ENCODE assay signal across 25 cellular contexts in the genomic region with DNA sequence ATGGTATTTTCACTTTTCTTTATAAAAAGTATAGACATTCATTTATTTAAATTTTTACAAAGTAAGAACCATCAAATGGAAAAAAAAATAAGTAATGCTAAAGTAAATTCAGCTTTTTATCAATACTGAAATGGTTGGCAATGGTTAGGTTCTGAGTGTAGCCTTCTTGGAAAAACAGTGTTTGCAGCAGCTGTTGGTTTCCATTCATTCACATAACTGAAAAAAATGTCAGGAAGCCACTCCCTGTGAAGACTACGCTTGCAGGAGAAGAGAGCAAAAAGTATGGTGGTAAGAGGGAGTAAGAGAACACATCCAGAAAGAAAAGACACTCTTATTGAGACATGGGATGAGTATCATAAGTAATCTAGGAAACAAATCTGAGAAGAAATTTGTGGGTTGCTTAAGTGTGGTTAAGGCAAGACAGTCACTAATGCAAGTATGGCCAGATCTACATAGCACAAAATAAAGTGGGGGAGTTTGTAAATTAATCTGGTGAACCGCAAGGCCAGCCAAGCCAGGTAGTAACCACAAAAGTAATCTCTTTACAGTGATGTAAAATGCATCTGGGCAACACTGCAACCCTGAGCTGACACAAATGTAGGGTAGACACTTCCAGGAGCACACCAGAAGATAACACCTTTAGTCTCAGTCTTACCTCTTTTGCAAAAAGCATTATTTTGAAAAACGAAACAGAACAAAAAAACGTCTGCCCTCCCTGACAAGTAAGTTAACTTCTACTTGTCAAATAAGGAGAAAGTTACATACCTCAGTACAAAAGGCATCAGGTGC.
DNase-seq lines count a peak whose midpoint lies in the region; ATAC-seq, FAIRE-seq and TF ChIP-seq lines count a peak whose summit lies in the region.
"Had no signal": no experiment of that assay in that cellular context is flagged by ENCODE, and none has a peak within 500 bp of the region (broad histone marks: within the 10 kb centered on the region; RNA-seq: fewer than 3 reads in every experiment).

No MANE protein-coding gene starts in this region.

- H3K4me2 ChIP-seq in KMS-11 (peak overlapping the region; percentile 49), GM12878 (ENCODE audit: control insufficient read depth, insufficient read depth) (no peak overlapping the region)
- H3K4me2 ChIP-seq: BLaER1 treated with 17β-estradiol and CSF1 and Interleukin-3, amounts not matched to agents 10 nM and 100 nM had no signal

- WGBS in GM12878 (ENCODE audit: insufficient coverage, insufficient replicate concordance, low lambda C conversion rate, missing lambda C conversion rate), result 0% methylated on average over 4 of the region's 4 CpGs
- WGBS in transverse colon (ENCODE audit: low coverage in 1 of 2), 2 donors, result 48 to 49% methylated on average over 4 of the region's 4 CpGs

- RAD21 ChIA-PET in GM12878 (lab: Charles Lee; ENCODE audit: unreplicated experiment), result no interaction called here

- H3K9ac ChIP-seq in KMS-11, result no peak overlapping the region
- H3K9ac ChIP-seq in GM12878 (ENCODE audit: control insufficient read depth, insufficient read depth, low read length), result no peak overlapping the region
- H3K9ac ChIP-seq: BLaER1 treated with 17β-estradiol and CSF1 and Interleukin-3, amounts not matched to agents 10 nM and 100 nM had no signal

- H3K27me3 Mint-ChIP-seq in activated CD8-positive, alpha-beta memory T cell treated with anti-CD3 and anti-CD28 coated beads, Interleukin-2, amount 10 ng/mL, durations not matched to agents 7 days and 5 days, result peaks cover 26% of the 10 kb centered on the region
- peaks cover 1 to 10% (median 3%) of the 10 kb centered on the region in 3 donors for H3K27me3 Mint-ChIP-seq in immature natural killer cell (ENCODE audit: low read depth in 3 of 3)

- no peak for TF ChIP-seq CTCF in KMS-11 (conservative IDR thresholded peaks at IDR 0.05; ENCODE audit: low read depth, low read length)
- TF ChIP-seq CTCF in GM12878 (IDR thresholded peaks at IDR 0.05 in 2 of 3, conservative IDR thresholded peaks at IDR 0.05 in 1 of 3; ENCODE audit: control insufficient read depth in 2 of 3, extremely low read depth in 1 of 3, insufficient read depth in 1 of 3, low read depth in 3 of 3, low read length in 3 of 3), result no peak
- no peak for TF ChIP-seq CTCF in transverse colon (IDR thresholded peaks at IDR 0.05)

- H2AFZ ChIP-seq in KMS-11 (ENCODE audit: low read depth) (no peak overlapping the region), GM12878 (ENCODE audit: control insufficient read depth, low read depth, low read length) (no peak overlapping the region)

- H3K36me3 Mint-ChIP-seq in activated CD8-positive, alpha-beta memory T cell treated with anti-CD3 and anti-CD28 coated beads, Interleukin-2, amount 10 ng/mL, durations not matched to agents 7 days and 5 days, result no peaks in the 10 kb centered on the region
- H3K36me3 Mint-ChIP-seq in stimulated activated effector memory CD8-positive, alpha-beta T cell treated with anti-CD3 and anti-CD28 coated beads, Interleukin-12 subunit alpha, Interleukin-12 subunit beta, amount 100 ng/mL, for 72 hours, result no peaks in the 10 kb centered on the region
- H3K36me3 Mint-ChIP-seq in immature natural killer cell, result no peaks in the 10 kb centered on the region
- H3K36me3 Mint-ChIP-seq: IgD-negative memory B cell had no signal

- H3K4me3 ChIP-seq in KMS-11 (IDR thresholded peaks at IDR 0.05; ENCODE audit: insufficient read depth, low read depth, low read length) (no peak overlapping the region), GM12878 (no peak overlapping the region), transverse colon (no peak overlapping the region)
- H3K4me3 ChIP-seq: BLaER1 treated with 17β-estradiol and CSF1 and Interleukin-3, amounts not matched to agents 10 nM and 100 nM; SJSA1 had no signal

- TF ChIP-seq POLR2A in GM12878 (IDR thresholded peaks at IDR 0.05; ENCODE audit: low read depth, low read length), result no peak
- TF ChIP-seq POLR2A in transverse colon (IDR thresholded peaks at IDR 0.05), result no peak

- intact Hi-C loops in GM12878 (cut with micrococcal nuclease; ENCODE audit: unreplicated experiment), result no loop called here
- intact Hi-C loops in transverse colon (cut with DNase I; ENCODE audit: low total_unique reads), result no loop called here

- peaks cover 8% of the 10 kb centered on the region for H3K4me1 Mint-ChIP-seq in activated CD8-positive, alpha-beta memory T cell treated with anti-CD3 and anti-CD28 coated beads, Interleukin-2, amount 10 ng/mL, durations not matched to agents 7 days and 5 days
- H3K4me1 Mint-ChIP-seq in stimulated activated effector memory CD8-positive, alpha-beta T cell treated with anti-CD3 and anti-CD28 coated beads, Interleukin-12 subunit alpha, Interleukin-12 subunit beta, amount 100 ng/mL, for 72 hours, result peaks cover 13% of the 10 kb centered on the region
- no peaks in the 10 kb centered on the region for H3K4me1 Mint-ChIP-seq in immature natural killer cell

- H3K9me3 ChIP-seq in GM12878 (replicated peaks; ENCODE audit: control insufficient read depth, insufficient read depth, low read length) (no peaks in the 10 kb centered on the region), transverse colon (no peaks in the 10 kb centered on the region)
- H3K9me3 ChIP-seq: BLaER1 treated with 17β-estradiol and CSF1 and Interleukin-3, amounts not matched to agents 10 nM and 100 nM; SJSA1 had no signal

- H3K4me3 Mint-ChIP-seq in activated CD8-positive, alpha-beta memory T cell treated with anti-CD3 and anti-CD28 coated beads, Interleukin-2, amount 10 ng/mL, durations not matched to agents 7 days and 5 days, result no peak overlapping the region
- no peak overlapping the region for H3K4me3 Mint-ChIP-seq in stimulated activated effector memory CD8-positive, alpha-beta T cell treated with anti-CD3 and anti-CD28 coated beads, Interleukin-12 subunit alpha, Interleukin-12 subunit beta, amount 100 ng/mL, for 72 hours
- no peak overlapping the region for H3K4me3 Mint-ChIP-seq in immature natural killer cell
- H3K4me3 Mint-ChIP-seq: CD4-positive, alpha-beta T cell; IgD-negative memory B cell had no signal

- DNase-seq in activated CD8-positive, alpha-beta memory T cell treated with anti-CD3 and anti-CD28 coated beads, Interleukin-2, amount 10 ng/mL, durations not matched to agents 7 days and 5 days, result peak; percentile 44
- DNase-seq in activated CD8-positive, alpha-beta memory T cell treated with anti-CD3 and anti-CD28 coated beads, Interleukin-2, amount 50 U/mL, for 4 hours, result no peak
- DNase-seq in GM12878 (ENCODE audit: low read depth, low spot score), result no peak
- DNase-seq in stimulated activated effector memory CD8-positive, alpha-beta T cell treated with anti-CD3 and anti-CD28 coated beads, Interleukin-12 subunit alpha, Interleukin-12 subunit beta, amount 100 ng/mL, for 72 hours (ENCODE audit: low spot score in 2 of 2), result no peak
- DNase-seq in T1000 (lab: John Stamatoyannopoulos, UW), result no peak
- DNase-seq in immature natural killer cell, result no peak
- DNase-seq in transverse colon, result no peak
- DNase-seq: AML-193; CD4-positive, alpha-beta T cell; GOT3; HCEC 1CT; Karpas-422; NCI-H1092 treated with DMSO at 0.1 percent for 48 hours; NCI-H1436 treated with DMSO at 0.1 percent for 48 hours; NCI-H187 treated with DMSO at 0.1 percent for 48 hours; NCI-H2171 treated with DMSO at 0.1 percent for 48 hours; NCI-H345; NCI-H524; NCI-H748 treated with DMSO at 0.1 percent for 48 hours; Right ventricle myocardium superior; RPMI8226 had no signal

- H3K27ac Mint-ChIP-seq in activated CD8-positive, alpha-beta memory T cell treated with anti-CD3 and anti-CD28 coated beads, Interleukin-2, amount 10 ng/mL, durations not matched to agents 7 days and 5 days, result no peak overlapping the region
- H3K27ac Mint-ChIP-seq in stimulated activated effector memory CD8-positive, alpha-beta T cell treated with anti-CD3 and anti-CD28 coated beads, Interleukin-12 subunit alpha, Interleukin-12 subunit beta, amount 100 ng/mL, for 72 hours, result no peak overlapping the region
- H3K27ac Mint-ChIP-seq in immature natural killer cell, result no peak overlapping the region
- H3K27ac Mint-ChIP-seq: CD4-positive, alpha-beta T cell; IgD-negative memory B cell had no signal

- H3K4me1 ChIP-seq in KMS-11 (ENCODE audit: low read depth, poor library complexity, severe bottlenecking), result peaks cover 33% of the 10 kb centered on the region
- H3K4me1 ChIP-seq in GM12878 (ENCODE audit: control insufficient read depth, insufficient read depth, low read length), result no peaks in the 10 kb centered on the region
- no peaks in the 10 kb centered on the region for H3K4me1 ChIP-seq in transverse colon
- H3K4me1 ChIP-seq: SJSA1 had no signal

- SMC1A ChIA-PET in GM12878 (lab: Charles Lee; ENCODE audit: uncharacterized antibody, unreplicated experiment), result interaction anchor here (0.6 to 0.8 kb wide), 2 partner anchors 17 to 32 kb away, joined by 3 read pairs; no protein-coding TSS in a partner anchor

- no peaks in the 10 kb centered on the region for H3K27me3 ChIP-seq in KMS-11 (ENCODE audit: insufficient read depth, low read depth)
- peaks cover 2% of the 10 kb centered on the region in 2 experiments; a peak in 1 of 4 replicates for H3K27me3 ChIP-seq in GM12878 (replicated peaks in 1 of 2; ENCODE audit: control insufficient read depth in 2 of 2, insufficient read depth in 2 of 2, low read length in 1 of 2)
- no peaks in the 10 kb centered on the region for H3K27me3 ChIP-seq in transverse colon
- H3K27me3 ChIP-seq: BLaER1 treated with 17β-estradiol and CSF1 and Interleukin-3, amounts not matched to agents 10 nM and 100 nM; SJSA1 had no signal

- H3K27ac ChIP-seq in KMS-11, result peak overlapping the region; percentile 37; the same call in 1 of the 2 replicates
- H3K27ac ChIP-seq in GM12878 (ENCODE audit: control insufficient read depth, insufficient read depth), result no peak overlapping the region
- H3K27ac ChIP-seq in transverse colon, result no peak overlapping the region
- H3K27ac ChIP-seq: BLaER1 treated with 17β-estradiol and CSF1 and Interleukin-3, amounts not matched to agents 10 nM and 100 nM; SJSA1 had no signal

- ATAC-seq in activated CD8-positive, alpha-beta memory T cell treated with anti-CD3 and anti-CD28 coated beads, Interleukin-2, amount 10 ng/mL, durations not matched to agents 7 days and 5 days, result peak; percentile 39
- peak; percentile 31 for ATAC-seq in GM12878
- ATAC-seq in stimulated activated effector memory CD8-positive, alpha-beta T cell treated with anti-CD3 and anti-CD28 coated beads, Interleukin-12 subunit alpha, Interleukin-12 subunit beta, amount 100 ng/mL, for 72 hours, result peak; percentile 77

- in situ Hi-C loops in GM12878 (cut with MboI) (no loop called here), transverse colon (cut with MboI; ENCODE audit: low pct_ligation_motif_present in 1 of 4, low pct_unique_long_range_greater_than_20kb in 1 of 4, low sequenced_read_pairs in 3 of 4) (no loop called here)

- no peak for TF ChIP-seq RAD21 in GM12878 (IDR thresholded peaks at IDR 0.05; ENCODE audit: insufficient read depth, low read depth, low read length)

- no peaks in the 10 kb centered on the region for H3K36me3 ChIP-seq in KMS-11 (ENCODE audit: insufficient read depth)
- no peaks in the 10 kb centered on the region for H3K36me3 ChIP-seq in GM12878 (ENCODE audit: control insufficient read depth in 2 of 2, insufficient read depth in 2 of 2, low read length in 1 of 2)
- H3K36me3 ChIP-seq in transverse colon, result no peaks in the 10 kb centered on the region
- H3K36me3 ChIP-seq: BLaER1 treated with 17β-estradiol and CSF1 and Interleukin-3, amounts not matched to agents 10 nM and 100 nM; SJSA1 had no signal

- POLR2A ChIA-PET in GM12878 (lab: Charles Lee), result no interaction called here

- no TSS peak for BruUV-seq in GM12878 (replicated peaks; lab: Mats Ljungman, UMichigan)

- no peak for FAIRE-seq in GM12878 (lab: Jason Lieb, UNC)

- TF ChIP-seq EP300 in GM12878 (IDR thresholded peaks at IDR 0.05; ENCODE audit: borderline replicate concordance in 1 of 2, control insufficient read depth in 1 of 2, low read depth in 2 of 2, low read length in 2 of 2) (no peak), transverse colon (IDR thresholded peaks at IDR 0.05; ENCODE audit: low read depth) (no peak)

- H3K79me2 ChIP-seq in KMS-11 (ENCODE audit: insufficient read depth, low read depth), result no peaks in the 10 kb centered on the region
- no peaks in the 10 kb centered on the region for H3K79me2 ChIP-seq in GM12878 (ENCODE audit: control insufficient read depth, insufficient read depth, low read length)

- H4K20me1 ChIP-seq in KMS-11 (ENCODE audit: insufficient read depth) (no peaks in the 10 kb centered on the region), GM12878 (ENCODE audit: control insufficient read depth, insufficient read depth) (no peaks in the 10 kb centered on the region)
- H4K20me1 ChIP-seq: BLaER1 treated with 17β-estradiol and CSF1 and Interleukin-3, amounts not matched to agents 10 nM and 100 nM had no signal

- H3K9me3 Mint-ChIP-seq in activated CD8-positive, alpha-beta memory T cell treated with anti-CD3 and anti-CD28 coated beads, Interleukin-2, amount 10 ng/mL, durations not matched to agents 7 days and 5 days (ENCODE audit: low read depth), result no peaks in the 10 kb centered on the region
- no peaks in the 10 kb centered on the region for H3K9me3 Mint-ChIP-seq in stimulated activated effector memory CD8-positive, alpha-beta T cell treated with anti-CD3 and anti-CD28 coated beads, Interleukin-12 subunit alpha, Interleukin-12 subunit beta, amount 100 ng/mL, for 72 hours
- H3K9me3 Mint-ChIP-seq in immature natural killer cell, result peaks cover 0 to 2% (median 0%) of the 10 kb centered on the region in 6 donors
- H3K9me3 Mint-ChIP-seq: CD4-positive, alpha-beta T cell; IgD-negative memory B cell had no signal

- CTCF ChIA-PET in activated CD8-positive, alpha-beta memory T cell treated with anti-CD3 and anti-CD28 coated beads, Interleukin-2, amount 10 ng/mL, durations not matched to agents 7 days and 5 days (lab: Charles Lee), result interaction anchor here (0.6 to 1.2 kb wide), 3 partner anchors 16 to 172 kb away, joined by 3 to 4 read pairs (median 3); no protein-coding TSS in a partner anchor
- CTCF ChIA-PET in GM12878 (lab: Yijun Ruan, JAX), result interaction anchor here (0.6 to 0.8 kb wide), 3 partner anchors 17 to 1553 kb away, joined by 3 to 4 read pairs (median 3); no protein-coding TSS in a partner anchor
